In the genomic region with DNA sequence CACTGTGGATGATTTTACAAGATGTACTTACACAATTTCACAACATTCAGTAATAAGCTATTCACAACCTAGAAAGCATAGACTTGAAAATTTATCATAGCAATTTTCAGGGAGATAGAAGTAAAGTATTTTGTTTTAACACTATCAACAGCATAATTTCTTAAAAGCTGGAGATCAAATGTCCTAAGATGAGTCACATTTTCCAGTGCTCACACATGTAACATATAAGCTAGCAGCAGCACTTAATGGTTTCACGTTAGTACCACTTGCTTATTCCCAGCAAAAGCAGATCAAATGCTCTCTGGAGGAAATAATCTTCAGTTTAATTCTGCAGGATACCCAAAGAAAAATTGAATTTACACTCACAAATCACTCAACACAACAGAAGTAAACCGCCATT, we compare ENCODE assay signal across 24 cellular contexts. TPM values are rescaled to one million over a fixed set of nuclear protein-coding genes. Genes with fewer than 3 reads are reported as not detected.
"Had no signal": no experiment of that assay in that cellular context is flagged by ENCODE, and none has a peak within 500 bp of the region (broad histone marks: within the 10 kb centered on the region; RNA-seq: fewer than 3 reads in every experiment).

No MANE protein-coding gene starts in this region.

- H3K4me1 ChIP-seq: heart right ventricle, pancreas, stomach had no signal

- H3K36me3 ChIP-seq: heart right ventricle, pancreas, stomach had no signal

- H3K9me3 ChIP-seq: pancreas had no signal

- DNase-seq: effector memory CD4-positive, alpha-beta T cell; foreskin melanocyte; heart right ventricle; immature natural killer cell; left colon; left ventricle myocardium superior; mesenchymal stem cell; midbrain; naive B cell; occipital lobe; pancreas; right cardiac atrium; small intestine; stimulated activated CD4-positive, alpha-beta T cell treated with anti-CD3 and anti-CD28 coated beads, Interleukin-12 subunit alpha, Interleukin-12 subunit beta, amount 100 ng/mL, for 4 hours; stimulated activated naive CD4-positive, alpha-beta T cell; stomach; trophoblast cell had no signal

- H3K27me3 ChIP-seq: heart right ventricle, pancreas, stomach had no signal

- FAIRE-seq: endometrium, pancreas, small intestine had no signal

- H3K27ac Mint-ChIP-seq: immature natural killer cell, naive B cell, nephron, progenitor cell of endocrine pancreas had no signal

- H3K4me3 ChIP-seq: heart right ventricle, lung, pancreas, stomach had no signal

- H3K4me1 Mint-ChIP-seq: immature natural killer cell, naive B cell, nephron had no signal

- H3K27ac ChIP-seq: heart right ventricle, pancreas, stomach had no signal

- H3K4me3 Mint-ChIP-seq: immature natural killer cell, naive B cell, nephron had no signal

- H3K27me3 Mint-ChIP-seq: naive B cell, progenitor cell of endocrine pancreas had no signal

RNA-seq across cellular contexts. Expression of a gene that starts 6.5 kb away (rescaled TPM):
- total RNA-seq: esophagus mucosa, heart right ventricle, kidney epithelial cell, left colon, left ventricle myocardium superior, lung, occipital lobe, pancreas, progenitor cell of endocrine pancreas, right cardiac atrium, stomach, urinary bladder had no signal

RNA-seq across cellular contexts. Expression of a gene that starts 23.8 kb away (rescaled TPM):
- total RNA-seq: esophagus mucosa, heart right ventricle, kidney epithelial cell, left colon, left ventricle myocardium superior, lung, occipital lobe, pancreas, progenitor cell of endocrine pancreas, right cardiac atrium, stomach, urinary bladder had no signal

RNA-seq across cellular contexts. Expression of a gene that starts 30.0 kb away (rescaled TPM):
- total RNA-seq: esophagus mucosa, heart right ventricle, kidney epithelial cell, left colon, left ventricle myocardium superior, lung, occipital lobe, pancreas, right cardiac atrium, stomach, urinary bladder had no signal

RNA-seq across cellular contexts. Expression of a gene that starts 38.8 kb away (rescaled TPM):
- total RNA-seq: esophagus mucosa, heart right ventricle, kidney epithelial cell, left colon, left ventricle myocardium superior, lung, occipital lobe, pancreas, progenitor cell of endocrine pancreas, right cardiac atrium, stomach, urinary bladder had no signal

RNA-seq across cellular contexts. Expression of a gene that starts 42.6 kb away (rescaled TPM):
- total RNA-seq: esophagus mucosa, heart right ventricle, kidney epithelial cell, left colon, left ventricle myocardium superior, lung, pancreas, right cardiac atrium, stomach had no signal
